Comparison of ENCODE assay signal across 1 cellular context in genomic region chr1:156230102-156230501, GRCh38.
TF ChIP-seq lines count a peak whose summit lies in the region.

No MANE protein-coding gene starts in this region.

TF ChIP-seq in GM23338, 12 proteins besides CTCF, POLR2A, EP300 and RAD21 (continued from another document):
- no peak for TF ChIP-seq ZNF462 (CRISPR knock-in tag; IDR thresholded peaks at IDR 0.05)
